1 cellular context compared by ENCODE assay signal in the genomic region with DNA sequence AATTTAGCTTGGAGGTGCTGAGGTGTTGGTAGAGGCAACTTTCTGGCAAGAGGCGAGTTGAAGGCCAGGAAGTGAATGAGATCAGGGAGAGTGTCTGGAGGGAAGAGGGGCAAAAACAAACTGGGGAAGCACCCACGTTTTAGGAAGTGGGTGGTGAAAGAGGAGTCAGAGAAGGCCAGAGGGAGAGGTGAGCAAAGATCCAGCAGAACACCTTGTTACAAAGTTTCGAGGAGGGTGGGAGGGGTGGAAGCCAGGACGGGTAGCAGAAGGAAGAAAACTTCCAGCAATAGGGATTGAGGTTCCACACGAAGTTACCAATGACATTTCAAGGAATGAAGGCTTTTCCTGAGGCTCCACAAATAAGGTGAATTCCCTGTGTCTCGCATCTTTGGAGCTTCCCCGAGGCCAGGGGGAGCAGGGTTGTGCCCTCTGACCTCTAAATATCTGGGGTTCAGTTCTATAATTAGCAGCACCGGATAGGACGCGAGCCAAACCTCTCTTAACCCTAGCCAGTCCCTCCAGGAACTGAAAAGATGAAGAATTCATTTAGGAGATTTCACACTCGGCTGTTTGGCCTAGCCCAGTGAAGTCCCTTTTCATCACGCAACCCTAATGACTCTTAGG.
TF ChIP-seq lines count a peak whose summit lies in the region.

No MANE protein-coding gene starts in this region.

TF ChIP-seq in K562, 482 proteins besides CTCF, POLR2A, EP300 and RAD21 (continued from another document and continues in another):
- TF ChIP-seq, protein P1, sequence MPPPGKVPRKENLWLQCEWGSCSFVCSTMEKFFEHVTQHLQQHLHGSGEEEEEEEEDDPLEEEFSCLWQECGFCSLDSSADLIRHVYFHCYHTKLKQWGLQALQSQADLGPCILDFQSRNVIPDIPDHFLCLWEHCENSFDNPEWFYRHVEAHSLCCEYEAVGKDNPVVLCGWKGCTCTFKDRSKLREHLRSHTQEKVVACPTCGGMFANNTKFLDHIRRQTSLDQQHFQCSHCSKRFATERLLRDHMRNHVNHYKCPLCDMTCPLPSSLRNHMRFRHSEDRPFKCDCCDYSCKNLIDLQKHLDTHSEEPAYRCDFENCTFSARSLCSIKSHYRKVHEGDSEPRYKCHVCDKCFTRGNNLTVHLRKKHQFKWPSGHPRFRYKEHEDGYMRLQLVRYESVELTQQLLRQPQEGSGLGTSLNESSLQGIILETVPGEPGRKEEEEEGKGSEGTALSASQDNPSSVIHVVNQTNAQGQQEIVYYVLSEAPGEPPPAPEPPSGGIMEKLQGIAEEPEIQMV (tag; conservative IDR thresholded peaks at IDR 0.05; ENCODE audit: low read depth), result no peak; the same call in 1 of the 2 replicates
- TF ChIP-seq KDM2B (CRISPR knock-in tag; IDR thresholded peaks at IDR 0.05), result no peak
- TF ChIP-seq, protein P2, sequence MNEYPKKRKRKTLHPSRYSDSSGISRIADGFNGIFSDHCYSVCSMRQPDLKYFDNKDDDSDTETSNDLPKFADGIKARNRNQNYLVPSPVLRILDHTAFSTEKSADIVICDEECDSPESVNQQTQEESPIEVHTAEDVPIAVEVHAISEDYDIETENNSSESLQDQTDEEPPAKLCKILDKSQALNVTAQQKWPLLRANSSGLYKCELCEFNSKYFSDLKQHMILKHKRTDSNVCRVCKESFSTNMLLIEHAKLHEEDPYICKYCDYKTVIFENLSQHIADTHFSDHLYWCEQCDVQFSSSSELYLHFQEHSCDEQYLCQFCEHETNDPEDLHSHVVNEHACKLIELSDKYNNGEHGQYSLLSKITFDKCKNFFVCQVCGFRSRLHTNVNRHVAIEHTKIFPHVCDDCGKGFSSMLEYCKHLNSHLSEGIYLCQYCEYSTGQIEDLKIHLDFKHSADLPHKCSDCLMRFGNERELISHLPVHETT (CRISPR knock-in tag; conservative IDR thresholded peaks at IDR 0.05 in 1 of 2, IDR thresholded peaks at IDR 0.05 in 1 of 2), result no peak; a peak in 1 of 4 replicates
- TF ChIP-seq HNRNPUL1 (IDR thresholded peaks at IDR 0.05; ENCODE audit: low read length), result no peak
- TF ChIP-seq, protein P3, sequence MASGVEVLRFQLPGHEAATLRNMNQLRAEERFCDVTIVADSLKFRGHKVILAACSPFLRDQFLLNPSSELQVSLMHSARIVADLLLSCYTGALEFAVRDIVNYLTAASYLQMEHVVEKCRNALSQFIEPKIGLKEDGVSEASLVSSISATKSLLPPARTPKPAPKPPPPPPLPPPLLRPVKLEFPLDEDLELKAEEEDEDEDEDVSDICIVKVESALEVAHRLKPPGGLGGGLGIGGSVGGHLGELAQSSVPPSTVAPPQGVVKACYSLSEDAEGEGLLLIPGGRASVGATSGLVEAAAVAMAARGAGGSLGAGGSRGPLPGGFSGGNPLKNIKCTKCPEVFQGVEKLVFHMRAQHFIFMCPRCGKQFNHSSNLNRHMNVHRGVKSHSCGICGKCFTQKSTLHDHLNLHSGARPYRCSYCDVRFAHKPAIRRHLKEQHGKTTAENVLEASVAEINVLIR (CRISPR knock-in tag; IDR thresholded peaks at IDR 0.05), result no peak
- TF ChIP-seq ZNF668 (CRISPR knock-in tag; IDR thresholded peaks at IDR 0.05), result no peak
- TF ChIP-seq, protein P4, sequence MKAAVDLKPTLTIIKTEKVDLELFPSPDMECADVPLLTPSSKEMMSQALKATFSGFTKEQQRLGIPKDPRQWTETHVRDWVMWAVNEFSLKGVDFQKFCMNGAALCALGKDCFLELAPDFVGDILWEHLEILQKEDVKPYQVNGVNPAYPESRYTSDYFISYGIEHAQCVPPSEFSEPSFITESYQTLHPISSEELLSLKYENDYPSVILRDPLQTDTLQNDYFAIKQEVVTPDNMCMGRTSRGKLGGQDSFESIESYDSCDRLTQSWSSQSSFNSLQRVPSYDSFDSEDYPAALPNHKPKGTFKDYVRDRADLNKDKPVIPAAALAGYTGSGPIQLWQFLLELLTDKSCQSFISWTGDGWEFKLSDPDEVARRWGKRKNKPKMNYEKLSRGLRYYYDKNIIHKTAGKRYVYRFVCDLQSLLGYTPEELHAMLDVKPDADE (conservative IDR thresholded peaks at IDR 0.05; ENCODE audit: control insufficient read depth, low read depth, low read length), result no peak
- TF ChIP-seq MAFG (tag; conservative IDR thresholded peaks at IDR 0.05), result no peak
- peak; percentile 78; the same call in 1 of the 2 replicates for TF ChIP-seq BACH1 (tag; IDR thresholded peaks at IDR 0.05)
- TF ChIP-seq ZNF133 (CRISPR knock-in tag; IDR thresholded peaks at IDR 0.05), result no peak; the same call in 1 of the 2 replicates
- TF ChIP-seq SIX5 (IDR thresholded peaks at IDR 0.05; ENCODE audit: borderline replicate concordance in 1 of 2, insufficient read depth in 1 of 2, low read depth in 1 of 2, low read length in 2 of 2), result no peak
- no peak for TF ChIP-seq SLC30A9 (CRISPR knock-in tag; IDR thresholded peaks at IDR 0.05)
- 0 out of 2 replicates have a peak, but pooled peaks have one; percentile 37 for TF ChIP-seq SMARCE1 (IDR thresholded peaks at IDR 0.05)
- no peak for TF ChIP-seq EP400 (IDR thresholded peaks at IDR 0.05)
- TF ChIP-seq, protein P5, sequence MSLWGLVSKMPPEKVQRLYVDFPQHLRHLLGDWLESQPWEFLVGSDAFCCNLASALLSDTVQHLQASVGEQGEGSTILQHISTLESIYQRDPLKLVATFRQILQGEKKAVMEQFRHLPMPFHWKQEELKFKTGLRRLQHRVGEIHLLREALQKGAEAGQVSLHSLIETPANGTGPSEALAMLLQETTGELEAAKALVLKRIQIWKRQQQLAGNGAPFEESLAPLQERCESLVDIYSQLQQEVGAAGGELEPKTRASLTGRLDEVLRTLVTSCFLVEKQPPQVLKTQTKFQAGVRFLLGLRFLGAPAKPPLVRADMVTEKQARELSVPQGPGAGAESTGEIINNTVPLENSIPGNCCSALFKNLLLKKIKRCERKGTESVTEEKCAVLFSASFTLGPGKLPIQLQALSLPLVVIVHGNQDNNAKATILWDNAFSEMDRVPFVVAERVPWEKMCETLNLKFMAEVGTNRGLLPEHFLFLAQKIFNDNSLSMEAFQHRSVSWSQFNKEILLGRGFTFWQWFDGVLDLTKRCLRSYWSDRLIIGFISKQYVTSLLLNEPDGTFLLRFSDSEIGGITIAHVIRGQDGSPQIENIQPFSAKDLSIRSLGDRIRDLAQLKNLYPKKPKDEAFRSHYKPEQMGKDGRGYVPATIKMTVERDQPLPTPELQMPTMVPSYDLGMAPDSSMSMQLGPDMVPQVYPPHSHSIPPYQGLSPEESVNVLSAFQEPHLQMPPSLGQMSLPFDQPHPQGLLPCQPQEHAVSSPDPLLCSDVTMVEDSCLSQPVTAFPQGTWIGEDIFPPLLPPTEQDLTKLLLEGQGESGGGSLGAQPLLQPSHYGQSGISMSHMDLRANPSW (CRISPR knock-in tag; IDR thresholded peaks at IDR 0.05), result no peak; the same call in 1 of the 2 replicates
- TF ChIP-seq FOXP1 (CRISPR knock-in tag; IDR thresholded peaks at IDR 0.05), result no peak; the same call in 1 of the 2 replicates
- TF ChIP-seq RHOXF2B (CRISPR knock-in tag; conservative IDR thresholded peaks at IDR 0.05), result no peak
- TF ChIP-seq PML (IDR thresholded peaks at IDR 0.05; ENCODE audit: low read length), result peak; percentile 51; the same call in 1 of the 2 replicates
- TF ChIP-seq TAL1 (IDR thresholded peaks at IDR 0.05), result no peak
- peak; percentile 91 for TF ChIP-seq ZBTB17 (CRISPR knock-in tag; IDR thresholded peaks at IDR 0.05)
- TF ChIP-seq ZNF408 (CRISPR knock-in tag; IDR thresholded peaks at IDR 0.05; ENCODE audit: low read depth), result no peak
- TF ChIP-seq HMG20A (CRISPR knock-in tag; conservative IDR thresholded peaks at IDR 0.05), result no peak
- TF ChIP-seq, protein P6, sequence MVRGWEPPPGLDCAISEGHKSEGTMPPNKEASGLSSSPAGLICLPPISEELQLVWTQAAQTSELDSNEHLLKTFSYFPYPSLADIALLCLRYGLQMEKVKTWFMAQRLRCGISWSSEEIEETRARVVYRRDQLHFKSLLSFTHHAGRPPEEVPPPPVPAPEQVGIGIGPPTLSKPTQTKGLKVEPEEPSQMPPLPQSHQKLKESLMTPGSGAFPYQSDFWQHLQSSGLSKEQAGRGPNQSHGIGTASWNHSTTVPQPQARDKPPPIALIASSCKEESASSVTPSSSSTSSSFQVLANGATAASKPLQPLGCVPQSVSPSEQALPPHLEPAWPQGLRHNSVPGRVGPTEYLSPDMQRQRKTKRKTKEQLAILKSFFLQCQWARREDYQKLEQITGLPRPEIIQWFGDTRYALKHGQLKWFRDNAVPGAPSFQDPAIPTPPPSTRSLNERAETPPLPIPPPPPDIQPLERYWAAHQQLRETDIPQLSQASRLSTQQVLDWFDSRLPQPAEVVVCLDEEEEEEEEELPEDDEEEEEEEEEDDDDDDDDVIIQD (CRISPR knock-in tag; IDR thresholded peaks at IDR 0.05), result no peak
- peak; percentile 87 for TF ChIP-seq L3MBTL2 (IDR thresholded peaks at IDR 0.05)
- no peak for TF ChIP-seq CXXC5 (CRISPR knock-in tag; IDR thresholded peaks at IDR 0.05)
- no peak for TF ChIP-seq GABPA (tag; conservative IDR thresholded peaks at IDR 0.05; ENCODE audit: low read depth)
- TF ChIP-seq, protein P7, sequence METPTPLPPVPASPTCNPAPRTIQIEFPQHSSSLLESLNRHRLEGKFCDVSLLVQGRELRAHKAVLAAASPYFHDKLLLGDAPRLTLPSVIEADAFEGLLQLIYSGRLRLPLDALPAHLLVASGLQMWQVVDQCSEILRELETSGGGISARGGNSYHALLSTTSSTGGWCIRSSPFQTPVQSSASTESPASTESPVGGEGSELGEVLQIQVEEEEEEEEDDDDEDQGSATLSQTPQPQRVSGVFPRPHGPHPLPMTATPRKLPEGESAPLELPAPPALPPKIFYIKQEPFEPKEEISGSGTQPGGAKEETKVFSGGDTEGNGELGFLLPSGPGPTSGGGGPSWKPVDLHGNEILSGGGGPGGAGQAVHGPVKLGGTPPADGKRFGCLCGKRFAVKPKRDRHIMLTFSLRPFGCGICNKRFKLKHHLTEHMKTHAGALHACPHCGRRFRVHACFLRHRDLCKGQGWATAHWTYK (CRISPR knock-in tag; IDR thresholded peaks at IDR 0.05), result no peak
- TF ChIP-seq, protein P8, sequence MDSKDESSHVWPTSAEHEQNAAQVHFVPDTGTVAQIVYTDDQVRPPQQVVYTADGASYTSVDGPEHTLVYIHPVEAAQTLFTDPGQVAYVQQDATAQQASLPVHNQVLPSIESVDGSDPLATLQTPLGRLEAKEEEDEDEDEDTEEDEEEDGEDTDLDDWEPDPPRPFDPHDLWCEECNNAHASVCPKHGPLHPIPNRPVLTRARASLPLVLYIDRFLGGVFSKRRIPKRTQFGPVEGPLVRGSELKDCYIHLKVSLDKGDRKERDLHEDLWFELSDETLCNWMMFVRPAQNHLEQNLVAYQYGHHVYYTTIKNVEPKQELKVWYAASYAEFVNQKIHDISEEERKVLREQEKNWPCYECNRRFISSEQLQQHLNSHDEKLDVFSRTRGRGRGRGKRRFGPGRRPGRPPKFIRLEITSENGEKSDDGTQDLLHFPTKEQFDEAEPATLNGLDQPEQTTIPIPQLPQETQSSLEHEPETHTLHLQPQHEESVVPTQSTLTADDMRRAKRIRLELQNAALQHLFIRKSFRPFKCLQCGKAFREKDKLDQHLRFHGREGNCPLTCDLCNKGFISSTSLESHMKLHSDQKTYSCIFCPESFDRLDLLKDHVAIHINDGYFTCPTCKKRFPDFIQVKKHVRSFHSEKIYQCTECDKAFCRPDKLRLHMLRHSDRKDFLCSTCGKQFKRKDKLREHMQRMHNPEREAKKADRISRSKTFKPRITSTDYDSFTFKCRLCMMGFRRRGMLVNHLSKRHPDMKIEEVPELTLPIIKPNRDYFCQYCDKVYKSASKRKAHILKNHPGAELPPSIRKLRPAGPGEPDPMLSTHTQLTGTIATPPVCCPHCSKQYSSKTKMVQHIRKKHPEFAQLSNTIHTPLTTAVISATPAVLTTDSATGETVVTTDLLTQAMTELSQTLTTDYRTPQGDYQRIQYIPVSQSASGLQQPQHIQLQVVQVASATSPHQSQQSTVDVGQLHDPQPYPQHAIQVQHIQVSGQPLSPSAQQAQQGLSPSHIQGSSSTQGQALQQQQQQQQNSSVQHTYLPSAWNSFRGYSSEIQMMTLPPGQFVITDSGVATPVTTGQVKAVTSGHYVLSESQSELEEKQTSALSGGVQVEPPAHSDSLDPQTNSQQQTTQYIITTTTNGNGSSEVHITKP (IDR thresholded peaks at IDR 0.05; ENCODE audit: partially characterized antibody), result peak; percentile 29
- TF ChIP-seq, protein P9, sequence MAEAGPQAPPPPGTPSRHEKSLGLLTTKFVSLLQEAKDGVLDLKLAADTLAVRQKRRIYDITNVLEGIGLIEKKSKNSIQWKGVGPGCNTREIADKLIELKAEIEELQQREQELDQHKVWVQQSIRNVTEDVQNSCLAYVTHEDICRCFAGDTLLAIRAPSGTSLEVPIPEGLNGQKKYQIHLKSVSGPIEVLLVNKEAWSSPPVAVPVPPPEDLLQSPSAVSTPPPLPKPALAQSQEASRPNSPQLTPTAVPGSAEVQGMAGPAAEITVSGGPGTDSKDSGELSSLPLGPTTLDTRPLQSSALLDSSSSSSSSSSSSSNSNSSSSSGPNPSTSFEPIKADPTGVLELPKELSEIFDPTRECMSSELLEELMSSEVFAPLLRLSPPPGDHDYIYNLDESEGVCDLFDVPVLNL (CRISPR knock-in tag; IDR thresholded peaks at IDR 0.05; ENCODE audit: low read depth), result no peak
- TF ChIP-seq SNRNP70 (optimal IDR thresholded peaks at IDR 0.05; ENCODE audit: low read depth, low read length), result no peak
- TF ChIP-seq NFIX (CRISPR knock-in tag; IDR thresholded peaks at IDR 0.05; ENCODE audit: low read depth), result no peak
- TF ChIP-seq, protein P10, sequence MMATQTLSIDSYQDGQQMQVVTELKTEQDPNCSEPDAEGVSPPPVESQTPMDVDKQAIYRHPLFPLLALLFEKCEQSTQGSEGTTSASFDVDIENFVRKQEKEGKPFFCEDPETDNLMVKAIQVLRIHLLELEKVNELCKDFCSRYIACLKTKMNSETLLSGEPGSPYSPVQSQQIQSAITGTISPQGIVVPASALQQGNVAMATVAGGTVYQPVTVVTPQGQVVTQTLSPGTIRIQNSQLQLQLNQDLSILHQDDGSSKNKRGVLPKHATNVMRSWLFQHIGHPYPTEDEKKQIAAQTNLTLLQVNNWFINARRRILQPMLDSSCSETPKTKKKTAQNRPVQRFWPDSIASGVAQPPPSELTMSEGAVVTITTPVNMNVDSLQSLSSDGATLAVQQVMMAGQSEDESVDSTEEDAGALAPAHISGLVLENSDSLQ (IDR thresholded peaks at IDR 0.05), result no peak
- no peak for TF ChIP-seq RCOR1 (IDR thresholded peaks at IDR 0.05; ENCODE audit: borderline replicate concordance in 1 of 2, low read depth in 2 of 2, low read length in 2 of 2)
- TF ChIP-seq TAF9B (IDR thresholded peaks at IDR 0.05; ENCODE audit: partially characterized antibody), result no peak
- TF ChIP-seq SREBF1 (IDR thresholded peaks at IDR 0.05; ENCODE audit: borderline replicate concordance, low read depth, low read length), result no peak
- no peak for TF ChIP-seq MYNN (IDR thresholded peaks at IDR 0.05)
- no peak for TF ChIP-seq MYNN (CRISPR knock-in tag; IDR thresholded peaks at IDR 0.05)
- TF ChIP-seq XRCC4 (IDR thresholded peaks at IDR 0.05; ENCODE audit: extremely low read depth, insufficient read depth, insufficient read length), result no peak
- no peak; the same call in 1 of the 2 replicates for TF ChIP-seq DDX20 (tag; IDR thresholded peaks at IDR 0.05; ENCODE audit: low read depth)
- TF ChIP-seq SMAD2 (IDR thresholded peaks at IDR 0.05; ENCODE audit: low read depth, low read length), result no peak
- TF ChIP-seq KLF6 (CRISPR knock-in tag; IDR thresholded peaks at IDR 0.05; ENCODE audit: borderline replicate concordance), result peak; percentile 35; the same call in 1 of the 2 replicates
- no peak for TF ChIP-seq CHD2 (IDR thresholded peaks at IDR 0.05; ENCODE audit: low read depth, low read length)
- TF ChIP-seq, protein P11, sequence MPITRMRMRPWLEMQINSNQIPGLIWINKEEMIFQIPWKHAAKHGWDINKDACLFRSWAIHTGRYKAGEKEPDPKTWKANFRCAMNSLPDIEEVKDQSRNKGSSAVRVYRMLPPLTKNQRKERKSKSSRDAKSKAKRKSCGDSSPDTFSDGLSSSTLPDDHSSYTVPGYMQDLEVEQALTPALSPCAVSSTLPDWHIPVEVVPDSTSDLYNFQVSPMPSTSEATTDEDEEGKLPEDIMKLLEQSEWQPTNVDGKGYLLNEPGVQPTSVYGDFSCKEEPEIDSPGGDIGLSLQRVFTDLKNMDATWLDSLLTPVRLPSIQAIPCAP (CRISPR knock-in tag; IDR thresholded peaks at IDR 0.05; ENCODE audit: borderline replicate concordance), result no peak
